15 cellular contexts compared by ENCODE assay signal in the genomic region with DNA sequence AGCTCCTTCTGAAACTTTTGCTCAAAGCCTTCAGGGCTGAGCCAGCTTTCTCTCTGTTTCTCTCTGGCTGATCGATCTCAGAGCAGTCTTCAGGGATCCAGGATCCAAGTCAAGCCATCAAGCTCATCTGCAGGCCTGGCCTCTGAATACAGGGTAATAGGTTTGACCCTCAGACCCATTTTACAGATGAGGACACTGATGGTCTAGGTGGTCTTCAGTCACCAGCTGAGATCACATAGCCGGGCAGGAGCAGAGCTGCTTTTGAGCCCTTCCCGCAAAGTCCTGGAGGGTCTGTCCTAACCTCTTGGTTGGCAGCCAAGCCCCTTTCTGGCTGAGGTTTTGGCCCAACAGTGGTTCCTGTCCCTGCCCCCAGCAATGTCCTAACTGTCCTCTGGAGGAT. TPM values are rescaled to one million over a fixed set of nuclear protein-coding genes. Genes with fewer than 3 reads are reported as not detected.
A peak's percentile ranks its signal among the peaks of the same experiment; 100 is the strongest.
DNase-seq lines count a peak whose midpoint lies in the region; ATAC-seq and TF ChIP-seq lines count a peak whose summit lies in the region.
"Had no signal": no experiment of that assay in that cellular context is flagged by ENCODE, and none has a peak within 500 bp of the region (broad histone marks: within the 10 kb centered on the region; RNA-seq: fewer than 3 reads in every experiment).

No MANE protein-coding gene starts in this region.

- peaks cover 27% of the 10 kb centered on the region for H3K4me1 ChIP-seq in CD8-positive, alpha-beta T cell (ENCODE audit: insufficient read depth, low read length)
- H3K4me1 ChIP-seq in upper lobe of right lung (peaks cover 17% of the 10 kb centered on the region), Peyer's patch (peaks cover 0 to 40% (median 26%) of the 10 kb centered on the region in 4 donors)

- no peak overlapping the region for H3K4me3 ChIP-seq in CD8-positive, alpha-beta T cell (ENCODE audit: low read depth, low read length)
- no peak overlapping the region for H3K4me3 ChIP-seq in upper lobe of right lung
- H3K4me3 ChIP-seq in Peyer's patch, result no peak overlapping the region

- POLR2A ChIA-PET in CD8-positive, alpha-beta T cell (lab: Charles Lee), result interaction anchor here (0.7 to 1.4 kb wide), 3 partner anchors 15 to 48 kb away, joined by 3 to 4 read pairs (median 3); no protein-coding TSS in a partner anchor

- no peak overlapping the region for H3K27ac ChIP-seq in CD8-positive, alpha-beta T cell (ENCODE audit: low read depth, low read length)
- H3K27ac ChIP-seq in upper lobe of right lung (no peak overlapping the region), Peyer's patch (peak overlapping the region in 1 of 4 donors; percentile 97)
- H3K27ac ChIP-seq: C4-2B had no signal

- H3K9me3 Mint-ChIP-seq in CD8-positive, alpha-beta T cell, result no peaks in the 10 kb centered on the region
- no peaks in the 10 kb centered on the region for H3K9me3 Mint-ChIP-seq in IgD-negative memory B cell
- no peaks in the 10 kb centered on the region for H3K9me3 Mint-ChIP-seq in immature natural killer cell

- no peak for TF ChIP-seq CTCF in CD8-positive, alpha-beta T cell (IDR thresholded peaks at IDR 0.05)
- TF ChIP-seq CTCF in upper lobe of right lung (IDR thresholded peaks at IDR 0.05) (no peak), Peyer's patch (IDR thresholded peaks at IDR 0.05) (no peak)

- no peak for DNase-seq in CD8-positive, alpha-beta T cell
- DNase-seq in immature natural killer cell (no peak), upper lobe of right lung (no peak), left colon (no peak), Peyer's patch (no peak), A172 (ENCODE audit: low spot score) (no peak)
- DNase-seq: DMS53, GOT3, NCI-H1105, NCI-H187, Right ventricle myocardium superior, SK-N-SH had no signal

- CTCF ChIA-PET in CD8-positive, alpha-beta T cell (lab: Charles Lee), result interaction anchor here (1.4 to 8.5 kb wide), 3 partner anchors 13 to 106 kb away, joined by 3 to 58 read pairs (median 6); no protein-coding TSS in a partner anchor

- H3K4me3 Mint-ChIP-seq in CD8-positive, alpha-beta T cell, result no peak overlapping the region
- peak overlapping the region in 1 of 4 donors; percentile 90 for H3K4me3 Mint-ChIP-seq in IgD-negative memory B cell
- no peak overlapping the region for H3K4me3 Mint-ChIP-seq in immature natural killer cell

- H3K36me3 Mint-ChIP-seq in CD8-positive, alpha-beta T cell, result peaks cover 4% of the 10 kb centered on the region
- peaks cover 1% of the 10 kb centered on the region for H3K36me3 Mint-ChIP-seq in IgD-negative memory B cell
- H3K36me3 Mint-ChIP-seq in immature natural killer cell, result no peaks in the 10 kb centered on the region

- H3K9me3 ChIP-seq in CD8-positive, alpha-beta T cell (ENCODE audit: low read length), result no peaks in the 10 kb centered on the region
- H3K9me3 ChIP-seq in upper lobe of right lung (no peaks in the 10 kb centered on the region), Peyer's patch (no peaks in the 10 kb centered on the region)
- H3K9me3 ChIP-seq: SK-N-SH had no signal

- TF ChIP-seq POLR2A in Peyer's patch (IDR thresholded peaks at IDR 0.05), result no peak

- H3K4me1 Mint-ChIP-seq in CD8-positive, alpha-beta T cell (ENCODE audit: low read depth), result peaks cover 26% of the 10 kb centered on the region
- H3K4me1 Mint-ChIP-seq in IgD-negative memory B cell (peaks cover 18 to 20% (median 18%) of the 10 kb centered on the region in 3 donors), immature natural killer cell (peaks cover 27 to 32% of the 10 kb centered on the region in 2 donors)

- H3K27me3 ChIP-seq in CD8-positive, alpha-beta T cell (ENCODE audit: insufficient read depth, low read length), result no peaks in the 10 kb centered on the region
- H3K27me3 ChIP-seq in upper lobe of right lung, result peaks cover 33% of the 10 kb centered on the region
- peaks cover 0 to 28% of the 10 kb centered on the region in 2 donors for H3K27me3 ChIP-seq in Peyer's patch

- intact Hi-C loops in CD8-positive, alpha-beta T cell (cut with DNase I, micrococcal nuclease), result loop anchor here in 1 of 2 experiments (5.0 kb wide), 1 partner anchor 40 kb away; the partner anchor contains the start of genes LSM7 and SPPL2B
- intact Hi-C loops in upper lobe of right lung (cut with DNase I), result no loop called here
- intact Hi-C loops in left colon (cut with DNase I, micrococcal nuclease), result no loop called here

- H3K27me3 Mint-ChIP-seq in CD8-positive, alpha-beta T cell (ENCODE audit: low read depth), result no peaks in the 10 kb centered on the region
- H3K27me3 Mint-ChIP-seq in IgD-negative memory B cell, result peaks cover 3% of the 10 kb centered on the region
- H3K27me3 Mint-ChIP-seq in immature natural killer cell (ENCODE audit: low read depth in 3 of 3), result peaks cover 7 to 26% (median 20%) of the 10 kb centered on the region in 3 donors

- no peak for ATAC-seq in CD8-positive, alpha-beta T cell
- ATAC-seq in upper lobe of right lung (peak; percentile 3), left colon (no peak)

- peak overlapping the region; percentile 45 for H3K27ac Mint-ChIP-seq in CD8-positive, alpha-beta T cell
- H3K27ac Mint-ChIP-seq in IgD-negative memory B cell (peak overlapping the region in 2 of 3 donors; percentile 16 to 92), immature natural killer cell (peak overlapping the region in 5 of 6 donors; percentile 46 to 94 (median 67))

- H3K36me3 ChIP-seq in CD8-positive, alpha-beta T cell (ENCODE audit: insufficient read depth, low read length), result no peaks in the 10 kb centered on the region
- no peaks in the 10 kb centered on the region for H3K36me3 ChIP-seq in upper lobe of right lung
- H3K36me3 ChIP-seq in Peyer's patch, result no peaks in the 10 kb centered on the region

RNA-seq across cellular contexts. Expression of gene PEAK3, which starts 5.6 kb away (rescaled TPM):
- not detected for total RNA-seq in CD8-positive, alpha-beta T cell
- polyA plus RNA-seq in IgD-negative memory B cell, result 0.26 TPM
- 10 to 100 TPM in 1 of 3 donors, 1 to 10 TPM in 1, under 1 TPM in 1; 0.96 to 10.8 (median 2.5) TPM for polyA plus RNA-seq in immature natural killer cell
- total RNA-seq in upper lobe of right lung, result 4.5 TPM
- total RNA-seq in left colon, result under 1 TPM; 0.15 to 0.78 TPM
- 1 to 10 TPM; 1.2 to 5.8 (median 2.6) TPM for total RNA-seq in Peyer's patch
- total RNA-seq in A172 (2014; rRNA removed; shearing (Covaris generic)), result 0.22 and 1.7 TPM in 2 replicates
- polyA plus RNA-seq: SK-N-SH had no signal

RNA-seq across cellular contexts. Expression of gene LINGO3, which starts 20.4 kb away (rescaled TPM):
- total RNA-seq in CD8-positive, alpha-beta T cell, result under 1 TPM; 0.33 to 0.46 TPM
- polyA plus RNA-seq in IgD-negative memory B cell (14.7 TPM), immature natural killer cell (10 to 100 TPM in 1 of 3 donors, 1 to 10 TPM in 2; 2.7 to 13.2 (median 2.7) TPM)
- total RNA-seq in upper lobe of right lung (not detected), left colon (not detected), Peyer's patch (1 to 10 TPM in 1 of 4 donors, under 1 TPM in 1, not detected in 2; 0.54 to 5.0 TPM)
- total RNA-seq in A172 (2014; rRNA removed; shearing (Covaris generic)), result not detected in 2 replicates
- total RNA-seq: HT1080, Right ventricle myocardium superior had no signal
- polyA plus RNA-seq: SK-N-SH had no signal

RNA-seq across cellular contexts. Expression of gene JSRP1, which starts 31.4 kb away (rescaled TPM):
- under 1 TPM in 1 of 2 experiments, not detected in 1; 0.92 TPM for total RNA-seq in CD8-positive, alpha-beta T cell
- 4.3 TPM for polyA plus RNA-seq in IgD-negative memory B cell
- polyA plus RNA-seq in immature natural killer cell, result under 1 TPM in 1 of 3 donors, not detected in 2; 0.94 TPM
- total RNA-seq in upper lobe of right lung, result 1.1 TPM
- total RNA-seq in left colon, result 1 to 10 TPM in 1 of 2 donors, under 1 TPM in 1; 0.55 to 2.6 TPM
- not detected for total RNA-seq in Peyer's patch
- total RNA-seq in A172 (2014; rRNA removed; shearing (Covaris generic)), result not detected in 2 replicates
- total RNA-seq: HT1080 had no signal

RNA-seq across cellular contexts. Expression of gene AMH, which starts 38.5 kb away (rescaled TPM):
- total RNA-seq in CD8-positive, alpha-beta T cell, result 1 to 10 TPM; 2.2 to 4.4 TPM
- polyA plus RNA-seq in IgD-negative memory B cell, result 0.15 TPM
- not detected for polyA plus RNA-seq in immature natural killer cell
- total RNA-seq in upper lobe of right lung, result 6.1 TPM
- total RNA-seq in left colon, result 1 to 10 TPM; 1.6 to 1.7 TPM
- 1 to 10 TPM in 2 of 4 donors, under 1 TPM in 1, not detected in 1; 0.95 to 4.7 (median 1.6) TPM for total RNA-seq in Peyer's patch
- 8.5 and 10.0 TPM in 2 replicates for total RNA-seq in A172 (2014; rRNA removed; shearing (Covaris generic))

RNA-seq across cellular contexts. Expression of gene LSM7, which starts 40.8 kb away (rescaled TPM):
- total RNA-seq in CD8-positive, alpha-beta T cell, result 100 to 1,000 TPM; 103 to 113 TPM
- polyA plus RNA-seq in IgD-negative memory B cell (308 TPM), immature natural killer cell (100 to 1,000 TPM; 163 to 285 (median 170) TPM)
- total RNA-seq in upper lobe of right lung (55.9 TPM), left colon (100 to 1,000 TPM in 1 of 2 donors, 10 to 100 TPM in 1; 67.1 to 101 TPM), Peyer's patch (100 to 1,000 TPM in 2 of 4 donors, 10 to 100 TPM in 2; 59.8 to 152 (median 109) TPM)
- 493 and 592 TPM in 2 replicates for total RNA-seq in A172 (2014; rRNA removed; shearing (Covaris generic))
